ENCODE assay signal across 14 cellular contexts in genomic region chr17:55320594-55321506, GRCh38. TPM values are rescaled to one million over a fixed set of nuclear protein-coding genes. Genes with fewer than 3 reads are reported as not detected.
DNase-seq lines count a peak whose midpoint lies in the region; ATAC-seq and TF ChIP-seq lines count a peak whose summit lies in the region.
"Had no signal": no experiment of that assay in that cellular context is flagged by ENCODE, and none has a peak within 500 bp of the region (broad histone marks: within the 10 kb centered on the region; RNA-seq: fewer than 3 reads in every experiment).

No MANE protein-coding gene starts in this region.

- no peaks in the 10 kb centered on the region for H3K27me3 ChIP-seq in Panc1 (ENCODE audit: control insufficient read depth, insufficient read depth, low read length)
- H3K27me3 ChIP-seq in osteoblast (ENCODE audit: insufficient read depth, low read length): no peaks in the 10 kb centered on the region

- H3K27me3 Mint-ChIP-seq in activated naive CD8-positive, alpha-beta T cell treated with anti-CD3 and anti-CD28 coated beads for 36 hours: no peaks in the 10 kb centered on the region

- H3K9me3 Mint-ChIP-seq in activated naive CD8-positive, alpha-beta T cell treated with anti-CD3 and anti-CD28 coated beads for 36 hours: no peaks in the 10 kb centered on the region
- H3K9me3 Mint-ChIP-seq: naive thymus-derived CD4-positive, alpha-beta T cell; stimulated activated memory B cell treated with anti-CD40 and anti-IgM and Interleukin-4, amounts not matched to agents 10 μg/mL and 1 μg/mL and 100 μg/mL, for 72 hours had no signal

- peak; percentile 70 for ATAC-seq in Panc1
- ATAC-seq in HG03460 (IDR thresholded peaks at IDR 0.05; ENCODE audit: unreplicated experiment): no peak
- ATAC-seq: activated CD4-positive, CD25-positive, alpha-beta regulatory T cell treated with anti-CD3 and anti-CD28 coated beads, Interleukin-2, amount 50 U/mL, for 24 hours; naive thymus-derived CD4-positive, alpha-beta T cell; sciatic nerve; stimulated activated memory B cell treated with anti-CD40 and anti-IgM and Interleukin-4, amounts not matched to agents 10 μg/mL and 1 μg/mL and 100 μg/mL, for 72 hours had no signal

- H3K36me3 ChIP-seq in Panc1 (ENCODE audit: control insufficient read depth, insufficient read depth, low read length) (no peaks in the 10 kb centered on the region), osteoblast (ENCODE audit: insufficient read depth, low read length) (no peaks in the 10 kb centered on the region)

- H3K4me1 ChIP-seq in Panc1 (ENCODE audit: control insufficient read depth, insufficient read depth, low read length): peaks cover 3% of the 10 kb centered on the region; the same call in 1 of the 2 replicates
- H3K4me1 ChIP-seq in osteoblast (ENCODE audit: insufficient read depth, low read length): no peaks in the 10 kb centered on the region

- no TSS peak for BruUV-seq in Panc1 (replicated peaks; lab: Mats Ljungman, UMichigan)

- no peaks in the 10 kb centered on the region for H4K20me1 ChIP-seq in osteoblast (ENCODE audit: insufficient read depth, low read length)

- H2AFZ ChIP-seq in osteoblast (ENCODE audit: low read length): no peak overlapping the region

- CTCF ChIA-PET in Panc1 (lab: Charles Lee): no interaction called here

- H3K27ac Mint-ChIP-seq in activated naive CD8-positive, alpha-beta T cell treated with anti-CD3 and anti-CD28 coated beads for 36 hours: no peak overlapping the region
- H3K27ac Mint-ChIP-seq: naive thymus-derived CD4-positive, alpha-beta T cell; stimulated activated memory B cell treated with anti-CD40 and anti-IgM and Interleukin-4, amounts not matched to agents 10 μg/mL and 1 μg/mL and 100 μg/mL, for 72 hours had no signal

- intact Hi-C loops in Panc1 (cut with micrococcal nuclease; ENCODE audit: unreplicated experiment): no loop called here

- no peaks in the 10 kb centered on the region for H3K79me2 ChIP-seq in osteoblast (ENCODE audit: insufficient read depth, low read length)

- DNase-seq in Ammon's horn (ENCODE audit: low spot score) (peak; percentile 18), Panc1 (ENCODE audit: low read depth, low spot score) (no peak), fibroblast of villous mesenchyme (ENCODE audit: low read depth) (peak; percentile 13), pons (ENCODE audit: low spot score) (peak; percentile 11), osteoblast (ENCODE audit: insufficient read length, low spot score, missing footprints) (no peak)
- no peak for DNase-seq in stimulated activated CD4-positive, alpha-beta T cell treated with anti-CD3 and anti-CD28 coated beads, Interleukin-4, amount 100 ng/mL, for 4 hours
- DNase-seq in activated naive CD8-positive, alpha-beta T cell treated with anti-CD3 and anti-CD28 coated beads for 36 hours: no peak
- DNase-seq: activated naive CD4-positive, alpha-beta T cell; naive thymus-derived CD4-positive, alpha-beta T cell; NCI-H1092 treated with DMSO at 0.1 percent for 48 hours had no signal

- H3K4me1 Mint-ChIP-seq in activated naive CD8-positive, alpha-beta T cell treated with anti-CD3 and anti-CD28 coated beads for 36 hours: no peaks in the 10 kb centered on the region
- H3K4me1 Mint-ChIP-seq: stimulated activated memory B cell treated with anti-CD40 and anti-IgM and Interleukin-4, amounts not matched to agents 10 μg/mL and 1 μg/mL and 100 μg/mL, for 72 hours had no signal

- peak overlapping the region; percentile 22 to 53 for H3K4me3 ChIP-seq in Panc1 (ENCODE audit: low read depth in 2 of 2, low read length in 2 of 2)
- H3K4me3 ChIP-seq in fibroblast of villous mesenchyme (ENCODE audit: low read depth, low read length): peak overlapping the region; percentile 41
- H3K4me3 ChIP-seq in osteoblast (ENCODE audit: insufficient read depth, low read length): no peak overlapping the region

- in situ Hi-C loops in Panc1 (cut with HindIII; ENCODE audit: low pct_unique_long_range_greater_than_20kb, low sequenced_read_pairs): no loop called here

- POLR2A ChIA-PET in Panc1 (lab: Charles Lee): no interaction called here

- H3K27ac ChIP-seq in Panc1 (ENCODE audit: low read length) (no peak overlapping the region), osteoblast (ENCODE audit: low read depth, low read length) (no peak overlapping the region)

- no peak overlapping the region for H3K4me3 Mint-ChIP-seq in activated naive CD8-positive, alpha-beta T cell treated with anti-CD3 and anti-CD28 coated beads for 36 hours
- H3K4me3 Mint-ChIP-seq: naive thymus-derived CD4-positive, alpha-beta T cell; stimulated activated memory B cell treated with anti-CD40 and anti-IgM and Interleukin-4, amounts not matched to agents 10 μg/mL and 1 μg/mL and 100 μg/mL, for 72 hours had no signal

- TF ChIP-seq CTCF in Panc1 (IDR thresholded peaks at IDR 0.05) (no peak), fibroblast of villous mesenchyme (IDR thresholded peaks at IDR 0.05; ENCODE audit: insufficient read depth, low read depth, low read length) (no peak), osteoblast (IDR thresholded peaks at IDR 0.05; ENCODE audit: extremely low read depth, low read depth, low read length) (no peak)

- no peak overlapping the region for H3K4me2 ChIP-seq in osteoblast (ENCODE audit: insufficient read depth, low read length)

- H3K9me3 ChIP-seq in Panc1 (ENCODE audit: control insufficient read depth, insufficient read depth, low read depth, low read length) (no peaks in the 10 kb centered on the region), osteoblast (ENCODE audit: low read depth, low read length) (no peaks in the 10 kb centered on the region)

- H3K36me3 Mint-ChIP-seq in activated naive CD8-positive, alpha-beta T cell treated with anti-CD3 and anti-CD28 coated beads for 36 hours: no peaks in the 10 kb centered on the region
- H3K36me3 Mint-ChIP-seq: naive thymus-derived CD4-positive, alpha-beta T cell; stimulated activated memory B cell treated with anti-CD40 and anti-IgM and Interleukin-4, amounts not matched to agents 10 μg/mL and 1 μg/mL and 100 μg/mL, for 72 hours had no signal

RNA-seq across cellular contexts. Expression of gene HLF, which starts 56.1 kb away (rescaled TPM):
- total RNA-seq in Panc1 (2021; ENCODE audit: unreplicated experiment) (0.13 TPM), fibroblast of villous mesenchyme (not detected in 2 replicates), osteoblast (under 0.01 TPM in 2 replicates)
- not detected for polyA plus RNA-seq in Panc1 (2012; ENCODE audit: insufficient read length)
- total RNA-seq in activated naive CD8-positive, alpha-beta T cell treated with anti-CD3 and anti-CD28 coated beads for 36 hours: under 1 TPM; 0.19 to 0.32 TPM

Comparison
In these comparisons a context has a peak if more than half of its experiments do, and no peak if none do; other contexts are left out.
1. DNase-seq: peak in Ammon's horn (single experiment), fibroblast of villous mesenchyme (single experiment) and pons (single experiment); none in Panc1 (single experiment), stimulated activated CD4-positive, alpha-beta T cell treated with anti-CD3 and anti-CD28 coated beads, Interleukin-4, amount 100 ng/mL, for 4 hours (0 of 2), osteoblast (single experiment) and activated naive CD8-positive, alpha-beta T cell treated with anti-CD3 and anti-CD28 coated beads for 36 hours (single experiment).